In the genomic region with DNA sequence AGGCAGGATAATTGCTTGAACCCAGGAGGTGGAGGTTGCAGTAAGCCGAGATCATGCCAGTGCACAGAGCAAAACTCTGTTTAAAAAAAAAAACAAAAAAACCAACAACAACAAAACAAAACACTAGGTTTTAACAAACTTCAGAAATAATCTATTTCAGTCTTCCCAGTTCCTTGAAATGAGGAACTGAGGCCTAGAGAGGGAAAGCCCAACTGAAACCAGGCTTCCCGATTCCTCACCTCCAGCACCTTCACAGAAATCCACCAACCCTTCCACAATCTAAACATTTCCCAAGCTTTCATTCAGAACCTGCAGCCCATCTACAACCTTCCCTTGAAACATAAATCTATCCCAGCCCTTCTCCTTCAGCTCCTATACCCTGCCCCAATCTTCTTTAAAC, we compare ENCODE assay signal across 13 cellular contexts. TPM values are rescaled to one million over a fixed set of nuclear protein-coding genes. Genes with fewer than 3 reads are reported as not detected.
DNase-seq lines count a peak whose midpoint lies in the region; ATAC-seq and TF ChIP-seq lines count a peak whose summit lies in the region.
"Had no signal": no experiment of that assay in that cellular context is flagged by ENCODE, and none has a peak within 500 bp of the region (broad histone marks: within the 10 kb centered on the region; RNA-seq: fewer than 3 reads in every experiment).

No MANE protein-coding gene starts in this region.

- H3K36me3 Mint-ChIP-seq in CD8-positive, alpha-beta memory T cell: peaks cover 6 to 38% (median 15%) of the 10 kb centered on the region in 3 donors
- peaks cover 23% of the 10 kb centered on the region for H3K36me3 Mint-ChIP-seq in activated T-helper 2 cell treated with anti-CD3 and anti-CD28 coated beads, Interferon-gamma antibody, Interleukin-2, Interleukin-4, amounts not matched to agents 10 μg/mL and 5 μg/mL and 100 μg/mL, durations not matched to agents 14 hours and 24 hours and 36 hours (ENCODE audit: low read depth)
- H3K36me3 Mint-ChIP-seq in naive thymus-derived CD4-positive, alpha-beta T cell: peaks cover 13 to 34% (median 25%) of the 10 kb centered on the region in 5 donors

- H3K27me3 Mint-ChIP-seq in CD8-positive, alpha-beta memory T cell: peaks cover 0 to 2% of the 10 kb centered on the region in 2 donors
- H3K27me3 Mint-ChIP-seq in activated T-helper 2 cell treated with anti-CD3 and anti-CD28 coated beads, Interferon-gamma antibody, Interleukin-2, Interleukin-4, amounts not matched to agents 10 μg/mL and 5 μg/mL and 100 μg/mL, durations not matched to agents 14 hours and 24 hours and 36 hours (ENCODE audit: low read depth): no peaks in the 10 kb centered on the region
- no peaks in the 10 kb centered on the region for H3K27me3 Mint-ChIP-seq in naive thymus-derived CD4-positive, alpha-beta T cell

- POLR2A ChIA-PET in CD8-positive, alpha-beta memory T cell (lab: Charles Lee): interaction anchor here (0.6 to 10.4 kb wide), 6 partner anchors 10 to 47 kb away, joined by 3 to 287 read pairs (median 11); a partner anchor contains a TSS
- POLR2A ChIA-PET in naive thymus-derived CD4-positive, alpha-beta T cell (lab: Charles Lee): interaction anchor here (0.6 to 35.3 kb wide), 15 partner anchors 9 to 82 kb away, joined by 3 to 1967 read pairs (median 5); a partner anchor contains a TSS

- peak overlapping the region; percentile 93 for H3K4me3 ChIP-seq in CD8-positive, alpha-beta memory T cell (ENCODE audit: low read length)
- H3K4me3 ChIP-seq in HL-60 (replicated peaks; ENCODE audit: insufficient read depth, low read length) (no peak overlapping the region), coronary artery (no peak overlapping the region)
- H3K4me3 ChIP-seq in naive thymus-derived CD4-positive, alpha-beta T cell (ENCODE audit: low read length): peak overlapping the region; percentile 98
- H3K4me3 ChIP-seq: testis had no signal

- intact Hi-C loops in activated T-helper 2 cell treated with anti-CD3 and anti-CD28 coated beads, Interferon-gamma antibody, Interleukin-2, Interleukin-4, amounts not matched to agents 10 μg/mL and 5 μg/mL and 100 μg/mL, durations not matched to agents 14 hours and 24 hours and 36 hours (cut with micrococcal nuclease): loop anchor here (1.0 to 10.0 kb wide), 3 partner anchors 9 to 268 kb away; no protein-coding TSS in a partner anchor
- intact Hi-C loops in naive thymus-derived CD4-positive, alpha-beta T cell (cut with micrococcal nuclease): loop anchor here (1.0 to 5.0 kb wide), 3 partner anchors 10 to 205 kb away; a partner anchor contains a TSS

- H3K27ac Mint-ChIP-seq in CD8-positive, alpha-beta memory T cell: peak overlapping the region in 7 of 8 donors; percentile 55 to 96 (median 89)
- H3K27ac Mint-ChIP-seq in activated T-helper 2 cell treated with anti-CD3 and anti-CD28 coated beads, Interferon-gamma antibody, Interleukin-2, Interleukin-4, amounts not matched to agents 10 μg/mL and 5 μg/mL and 100 μg/mL, durations not matched to agents 14 hours and 24 hours and 36 hours: peak overlapping the region; percentile 94
- peak overlapping the region; percentile 87 to 99 (median 93) for H3K27ac Mint-ChIP-seq in naive thymus-derived CD4-positive, alpha-beta T cell

- H3K36me3 ChIP-seq in CD8-positive, alpha-beta memory T cell (ENCODE audit: insufficient read depth, low read length): peaks cover 20% of the 10 kb centered on the region
- H3K36me3 ChIP-seq in naive thymus-derived CD4-positive, alpha-beta T cell (ENCODE audit: control insufficient read depth in 2 of 3, insufficient read depth in 3 of 3, low read length in 3 of 3): peaks cover 0 to 29% (median 16%) of the 10 kb centered on the region in 3 experiments
- H3K36me3 ChIP-seq: right lobe of liver had no signal

- CTCF ChIA-PET in CD8-positive, alpha-beta memory T cell (lab: Charles Lee): interaction anchor here (1.0 to 32.6 kb wide), 9 partner anchors 8 to 172 kb away, joined by 3 to 840 read pairs (median 5); a partner anchor contains a TSS
- CTCF ChIA-PET in naive thymus-derived CD4-positive, alpha-beta T cell (lab: Charles Lee): interaction anchor here (0.6 to 19.8 kb wide), 5 partner anchors 8 to 100 kb away, joined by 3 to 541 read pairs (median 5); a partner anchor contains a TSS

- no peaks in the 10 kb centered on the region for H3K27me3 ChIP-seq in CD8-positive, alpha-beta memory T cell (ENCODE audit: insufficient read depth, low read length, poor library complexity, severe bottlenecking)
- no peaks in the 10 kb centered on the region for H3K27me3 ChIP-seq in HL-60 (ENCODE audit: insufficient read depth, poor library complexity, severe bottlenecking)
- H3K27me3 ChIP-seq in naive thymus-derived CD4-positive, alpha-beta T cell (ENCODE audit: control insufficient read depth in 2 of 2, insufficient read depth in 2 of 2, low read length in 2 of 2): no peaks in the 10 kb centered on the region
- H3K27me3 ChIP-seq: right lobe of liver, testis had no signal

- peaks cover 64% of the 10 kb centered on the region for H3K4me1 ChIP-seq in CD8-positive, alpha-beta memory T cell (ENCODE audit: insufficient read depth, low read length)
- H3K4me1 ChIP-seq in naive thymus-derived CD4-positive, alpha-beta T cell (ENCODE audit: control insufficient read depth in 2 of 2, insufficient read depth in 2 of 2, low read length in 2 of 2): peaks cover 60 to 62% of the 10 kb centered on the region in 2 donors
- H3K4me1 ChIP-seq: right lobe of liver, testis had no signal

- H3K9me3 Mint-ChIP-seq in CD8-positive, alpha-beta memory T cell: no peaks in the 10 kb centered on the region
- no peaks in the 10 kb centered on the region for H3K9me3 Mint-ChIP-seq in activated T-helper 2 cell treated with anti-CD3 and anti-CD28 coated beads, Interferon-gamma antibody, Interleukin-2, Interleukin-4, amounts not matched to agents 10 μg/mL and 5 μg/mL and 100 μg/mL, durations not matched to agents 14 hours and 24 hours and 36 hours
- peaks cover 0 to 5% (median 0%) of the 10 kb centered on the region in 11 donors for H3K9me3 Mint-ChIP-seq in naive thymus-derived CD4-positive, alpha-beta T cell

- ATAC-seq in naive thymus-derived CD4-positive, alpha-beta T cell: no peak
- ATAC-seq: HepG2, PC-3, right lobe of liver had no signal

- H3K27ac ChIP-seq in CD8-positive, alpha-beta memory T cell (ENCODE audit: low read depth, low read length): peak overlapping the region; percentile 52
- H3K27ac ChIP-seq in HL-60 (replicated peaks): peak overlapping the region; percentile 42
- peak overlapping the region; percentile 77 for H3K27ac ChIP-seq in naive thymus-derived CD4-positive, alpha-beta T cell (ENCODE audit: low read depth, low read length)
- no peak overlapping the region for H3K27ac ChIP-seq in coronary artery
- H3K27ac ChIP-seq: epithelial cell of prostate, testis had no signal

- TF ChIP-seq CTCF in HL-60 (IDR thresholded peaks at IDR 0.05; ENCODE audit: insufficient read depth, low read length) (no peak), coronary artery (IDR thresholded peaks at IDR 0.05) (no peak)

- H3K4me1 Mint-ChIP-seq in CD8-positive, alpha-beta memory T cell: peaks cover 67 to 77% (median 69%) of the 10 kb centered on the region in 3 donors
- peaks cover 49% of the 10 kb centered on the region for H3K4me1 Mint-ChIP-seq in activated T-helper 2 cell treated with anti-CD3 and anti-CD28 coated beads, Interferon-gamma antibody, Interleukin-2, Interleukin-4, amounts not matched to agents 10 μg/mL and 5 μg/mL and 100 μg/mL, durations not matched to agents 14 hours and 24 hours and 36 hours (ENCODE audit: low read depth)
- peaks cover 56 to 79% (median 60%) of the 10 kb centered on the region in 7 donors for H3K4me1 Mint-ChIP-seq in naive thymus-derived CD4-positive, alpha-beta T cell

- no peak for DNase-seq in CD8-positive, alpha-beta memory T cell
- DNase-seq in HL-60 (ENCODE audit: low read depth in 1 of 2, low spot score in 1 of 2) (no peak), coronary artery (ENCODE audit: low spot score) (no peak), NCI-H2081 (lab: John Stamatoyannopoulos, UW) (no peak), GM19238 (ENCODE audit: insufficient read length, low spot score) (no peak)
- DNase-seq in activated T-helper 2 cell treated with anti-CD3 and anti-CD28 coated beads, Interferon-gamma antibody, Interleukin-2, Interleukin-4, amounts not matched to agents 10 μg/mL and 5 μg/mL and 100 μg/mL, durations not matched to agents 14 hours and 24 hours and 36 hours (ENCODE audit: low spot score): no peak
- DNase-seq in naive thymus-derived CD4-positive, alpha-beta T cell: no peak
- DNase-seq: NCI-H1930, PC-3, right lobe of liver, testis had no signal

- peak overlapping the region; percentile 81 to 99 (median 92) for H3K4me3 Mint-ChIP-seq in CD8-positive, alpha-beta memory T cell
- peak overlapping the region; percentile 79 for H3K4me3 Mint-ChIP-seq in activated T-helper 2 cell treated with anti-CD3 and anti-CD28 coated beads, Interferon-gamma antibody, Interleukin-2, Interleukin-4, amounts not matched to agents 10 μg/mL and 5 μg/mL and 100 μg/mL, durations not matched to agents 14 hours and 24 hours and 36 hours (ENCODE audit: low read depth)
- peak overlapping the region; percentile 79 to 100 (median 95) for H3K4me3 Mint-ChIP-seq in naive thymus-derived CD4-positive, alpha-beta T cell

- no peaks in the 10 kb centered on the region for H3K9me3 ChIP-seq in CD8-positive, alpha-beta memory T cell (ENCODE audit: low read length)
- H3K9me3 ChIP-seq in naive thymus-derived CD4-positive, alpha-beta T cell (ENCODE audit: control insufficient read depth in 2 of 3, low read length in 3 of 3): no peaks in the 10 kb centered on the region
- H3K9me3 ChIP-seq: right lobe of liver, testis had no signal

RNA-seq across cellular contexts. Expression of a gene that starts 0.6 kb away (rescaled TPM):
- 100 to 1,000 TPM; 355 to 388 TPM for total RNA-seq in CD8-positive, alpha-beta memory T cell
- polyA plus RNA-seq in CD8-positive, alpha-beta memory T cell: 7,622 TPM
- 237 and 243 TPM in 2 replicates for total RNA-seq in activated T-helper 2 cell treated with anti-CD3 and anti-CD28 coated beads, Interferon-gamma antibody, Interleukin-2, Interleukin-4, amounts not matched to agents 10 μg/mL and 5 μg/mL and 100 μg/mL, durations not matched to agents 14 hours and 24 hours and 36 hours
- 1,000 to 10,000 TPM in 3 of 5 experiments, 100 to 1,000 TPM in 2; 719 to 1,390 (median 1,130) TPM for total RNA-seq in naive thymus-derived CD4-positive, alpha-beta T cell
- polyA plus RNA-seq in naive thymus-derived CD4-positive, alpha-beta T cell: 1,000 to 10,000 TPM; 7,628 to 8,133 TPM
- total RNA-seq: HepG2, PC-3 had no signal

RNA-seq across cellular contexts. Expression of a gene that starts 10.7 kb away (rescaled TPM):
- 10 to 100 TPM; 35.2 to 35.8 TPM for total RNA-seq in CD8-positive, alpha-beta memory T cell
- polyA plus RNA-seq in CD8-positive, alpha-beta memory T cell: 14.3 TPM
- 13.1 and 14.2 TPM in 2 replicates for total RNA-seq in activated T-helper 2 cell treated with anti-CD3 and anti-CD28 coated beads, Interferon-gamma antibody, Interleukin-2, Interleukin-4, amounts not matched to agents 10 μg/mL and 5 μg/mL and 100 μg/mL, durations not matched to agents 14 hours and 24 hours and 36 hours
- total RNA-seq in naive thymus-derived CD4-positive, alpha-beta T cell: 100 to 1,000 TPM in 3 of 5 experiments, 10 to 100 TPM in 2; 35.7 to 131 (median 124) TPM
- polyA plus RNA-seq in naive thymus-derived CD4-positive, alpha-beta T cell: 10 to 100 TPM; 10.5 to 13.6 TPM

RNA-seq across cellular contexts. Expression of a gene that starts 36.8 kb away (rescaled TPM):
- total RNA-seq in CD8-positive, alpha-beta memory T cell: 1 to 10 TPM in 1 of 2 experiments, under 1 TPM in 1; 0.85 to 1.3 TPM
- polyA plus RNA-seq in CD8-positive, alpha-beta memory T cell: 1.9 TPM
- 0.32 and 0.98 TPM in 2 replicates for total RNA-seq in activated T-helper 2 cell treated with anti-CD3 and anti-CD28 coated beads, Interferon-gamma antibody, Interleukin-2, Interleukin-4, amounts not matched to agents 10 μg/mL and 5 μg/mL and 100 μg/mL, durations not matched to agents 14 hours and 24 hours and 36 hours
- total RNA-seq in naive thymus-derived CD4-positive, alpha-beta T cell: 1 to 10 TPM in 3 of 5 experiments, under 1 TPM in 1, not detected in 1; 0.59 to 1.5 (median 1.2) TPM
- polyA plus RNA-seq in naive thymus-derived CD4-positive, alpha-beta T cell: 1 to 10 TPM in 1 of 2 donors, not detected in 1; 1.1 TPM

RNA-seq across cellular contexts. Expression of a gene that starts 37.3 kb away (rescaled TPM):
- total RNA-seq in CD8-positive, alpha-beta memory T cell: 100 to 1,000 TPM; 447 to 472 TPM
- polyA plus RNA-seq in CD8-positive, alpha-beta memory T cell: 1,786 TPM
- total RNA-seq in activated T-helper 2 cell treated with anti-CD3 and anti-CD28 coated beads, Interferon-gamma antibody, Interleukin-2, Interleukin-4, amounts not matched to agents 10 μg/mL and 5 μg/mL and 100 μg/mL, durations not matched to agents 14 hours and 24 hours and 36 hours: 437 TPM in 2 replicates
- total RNA-seq in naive thymus-derived CD4-positive, alpha-beta T cell: 100 to 1,000 TPM; 156 to 636 (median 224) TPM
- 100 to 1,000 TPM; 569 to 630 TPM for polyA plus RNA-seq in naive thymus-derived CD4-positive, alpha-beta T cell

RNA-seq across cellular contexts. Expression of a gene that starts 55.4 kb away (rescaled TPM):
- total RNA-seq in CD8-positive, alpha-beta memory T cell: 1 to 10 TPM; 2.4 to 2.7 TPM
- 205 TPM for polyA plus RNA-seq in CD8-positive, alpha-beta memory T cell
- not detected in 2 replicates for total RNA-seq in activated T-helper 2 cell treated with anti-CD3 and anti-CD28 coated beads, Interferon-gamma antibody, Interleukin-2, Interleukin-4, amounts not matched to agents 10 μg/mL and 5 μg/mL and 100 μg/mL, durations not matched to agents 14 hours and 24 hours and 36 hours
- total RNA-seq in naive thymus-derived CD4-positive, alpha-beta T cell: 1 to 10 TPM in 1 of 5 experiments, under 1 TPM in 2, not detected in 2; 0.22 to 6.3 (median 0.51) TPM
- not detected for polyA plus RNA-seq in naive thymus-derived CD4-positive, alpha-beta T cell
- total RNA-seq: HepG2, PC-3 had no signal
- polyA plus RNA-seq: HepG2 had no signal

Comparison
In these comparisons a context has a peak if more than half of its experiments do, and no peak if none do; other contexts are left out.
1. H3K27ac ChIP-seq: peak in CD8-positive, alpha-beta memory T cell (single experiment), HL-60 (single experiment) and naive thymus-derived CD4-positive, alpha-beta T cell (single experiment); none in coronary artery (0 of 2).
2. H3K4me3 ChIP-seq: peak in CD8-positive, alpha-beta memory T cell (single experiment) and naive thymus-derived CD4-positive, alpha-beta T cell (single experiment); none in HL-60 (single experiment) and coronary artery (single experiment).
3. Peak in every context shown above with its lines, with median percentiles within 50 percentile points of each other: H3K27ac Mint-ChIP-seq and H3K4me3 Mint-ChIP-seq.